ENCODE assay signal across 8 cellular contexts in genomic region chr10:29239569-29240472, GRCh38. TPM values are rescaled to one million over a fixed set of nuclear protein-coding genes. Genes with fewer than 3 reads are reported as not detected.
DNase-seq lines count a peak whose midpoint lies in the region; ATAC-seq, FAIRE-seq and TF ChIP-seq lines count a peak whose summit lies in the region.

No MANE protein-coding gene starts in this region.

- peak; percentile 39 for TF ChIP-seq CTCF in D721Med (IDR thresholded peaks at IDR 0.05; ENCODE audit: insufficient read depth, missing control alignments)
- TF ChIP-seq CTCF in keratinocyte (optimal IDR thresholded peaks at IDR 0.05 in 1 of 3, IDR thresholded peaks at IDR 0.05 in 1 of 3, conservative IDR thresholded peaks at IDR 0.05 in 1 of 3; ENCODE audit: extremely low read depth in 1 of 3, insufficient read depth in 2 of 3, low read length in 3 of 3) = peak; percentile 25 to 55 (median 48)

- no peak overlapping the region for H3K9ac ChIP-seq in keratinocyte (ENCODE audit: control insufficient read depth, extremely low read depth, insufficient read depth, low read length)

- CTCF ChIA-PET in HEK293T (lab: Yijun Ruan, JAX) = interaction anchor here (0.5 to 3.1 kb wide), 13 partner anchors 8 to 134 kb away, joined by 3 to 25 read pairs (median 4); no protein-coding TSS in a partner anchor

- FAIRE-seq in D721Med (lab: Jason Lieb, UNC) = no peak
- FAIRE-seq in keratinocyte (lab: Jason Lieb, UNC) = no peak

- ATAC-seq in HG03520 (IDR thresholded peaks at IDR 0.05; ENCODE audit: unreplicated experiment) (no peak), HG02623 (IDR thresholded peaks at IDR 0.05; ENCODE audit: unreplicated experiment) (no peak)

- H3K9me3 ChIP-seq in keratinocyte (ENCODE audit: control insufficient read depth, low read depth, low read length) = no peaks in the 10 kb centered on the region

- no peaks in the 10 kb centered on the region for H3K9me1 ChIP-seq in keratinocyte (ENCODE audit: control insufficient read depth, extremely low read depth, insufficient read depth, low read length)

- DNase-seq in D721Med (ENCODE audit: insufficient read length, low spot score) (no peak), HEK293T (ENCODE audit: extremely low spot score) (peak; percentile 59), SW480 (ENCODE audit: low spot score) (peak; percentile 11), keratinocyte (ENCODE audit: low read depth, low spot score) (no peak), KG1 (lab: John Stamatoyannopoulos, UW) (no peak), cerebellar nuclear complex (lab: John Stamatoyannopoulos, UW) (no peak)

- H3K36me3 ChIP-seq in keratinocyte (ENCODE audit: control insufficient read depth in 2 of 2, extremely low read depth in 1 of 2, insufficient read depth in 2 of 2, low read length in 2 of 2) = no peaks in the 10 kb centered on the region

- H3K4me3 ChIP-seq in keratinocyte (ENCODE audit: control insufficient read depth in 2 of 3, extremely low read depth in 1 of 3, insufficient read depth in 2 of 3, low read depth in 1 of 3, low read length in 3 of 3) = no peak overlapping the region

- no peak overlapping the region for H3K4me2 ChIP-seq in keratinocyte (ENCODE audit: control insufficient read depth, extremely low read depth, insufficient read depth, low read depth, low read length)

- peaks cover 3% of the 10 kb centered on the region for H3K27me3 ChIP-seq in keratinocyte (ENCODE audit: control insufficient read depth, extremely low read depth, insufficient read depth, low read length)

- no peak overlapping the region for H2AFZ ChIP-seq in keratinocyte (ENCODE audit: control insufficient read depth, low read length)

- dilution Hi-C loops in keratinocyte (cut with MboI; ENCODE audit: extremely low pct_ligation_motif_present, low sequenced_read_pairs) = no loop called here

- no peaks in the 10 kb centered on the region for H4K20me1 ChIP-seq in keratinocyte (ENCODE audit: control insufficient read depth, extremely low read depth, insufficient read depth, low read length)

- POLR2A ChIA-PET in HEK293T (lab: Yijun Ruan, JAX) = interaction anchor here (1.1 kb wide), 1 partner anchor 65 kb away, joined by 3 read pairs; no protein-coding TSS in a partner anchor

- no peaks in the 10 kb centered on the region for H3K4me1 ChIP-seq in keratinocyte (ENCODE audit: control insufficient read depth, extremely low read depth, insufficient read depth, low read length)

- H3K27ac ChIP-seq in keratinocyte (ENCODE audit: control insufficient read depth, insufficient read depth, low read length) = no peak overlapping the region

- no peaks in the 10 kb centered on the region for H3K79me2 ChIP-seq in keratinocyte (ENCODE audit: control insufficient read depth, insufficient read depth, low read length)

TF ChIP-seq in HEK293T, 16 proteins besides CTCF, POLR2A, EP300 and RAD21:
- TF ChIP-seq BHLHE40 (IDR thresholded peaks at IDR 0.05; ENCODE audit: borderline replicate concordance) = no peak
- no peak for TF ChIP-seq ARNT (IDR thresholded peaks at IDR 0.05)
- no peak for TF ChIP-seq NFRKB (IDR thresholded peaks at IDR 0.05)
- no peak for TF ChIP-seq PKNOX1 (IDR thresholded peaks at IDR 0.05)
- no peak for TF ChIP-seq L3MBTL2 (conservative IDR thresholded peaks at IDR 0.05)
- no peak for TF ChIP-seq TARDBP (IDR thresholded peaks at IDR 0.05)
- no peak for TF ChIP-seq LEF1 (IDR thresholded peaks at IDR 0.05; ENCODE audit: borderline replicate concordance)
- TF ChIP-seq CTBP1 (IDR thresholded peaks at IDR 0.05; ENCODE audit: borderline replicate concordance) = no peak
- TF ChIP-seq ELF4 (IDR thresholded peaks at IDR 0.05) = no peak
- no peak for TF ChIP-seq HDGF (IDR thresholded peaks at IDR 0.05; ENCODE audit: borderline replicate concordance)
TF ChIP-seq in HEK293T: peak in this region for 0.

RNA-seq across cellular contexts. Expression of gene LYZL1, which starts 49.0 kb away (rescaled TPM):
- polyA plus RNA-seq in keratinocyte = not detected in 3 replicates
- polyA plus RNA-seq in keratinocyte (2011; ENCODE audit: low read depth) = not detected
- polyA plus RNA-seq in keratinocyte (2011; cell fraction: cytosol; rRNA removed) = not detected in 2 replicates
- polyA plus RNA-seq in keratinocyte (2011; cell fraction: nucleus; rRNA removed) = not detected in 2 replicates
- polyA plus RNA-seq in keratinocyte (2012; ENCODE audit: low replicate concordance) = not detected in 2 replicates
- polyA minus RNA-seq in keratinocyte = not detected in 3 replicates
- polyA minus RNA-seq in keratinocyte (2011; cell fraction: cytosol; rRNA and poly(A)+ RNA removed) = not detected
- not detected in 2 replicates for polyA minus RNA-seq in keratinocyte (2011; cell fraction: nucleus; rRNA and poly(A)+ RNA removed)

Comparison
In these comparisons a context has a peak if more than half of its experiments do, and no peak if none do; other contexts are left out.
1. DNase-seq: peak in HEK293T (single experiment) and SW480 (single experiment); none in D721Med (single experiment), keratinocyte (single experiment), KG1 (single experiment) and cerebellar nuclear complex (0 of 2).